8 cellular contexts compared by ENCODE assay signal in the genomic region with DNA sequence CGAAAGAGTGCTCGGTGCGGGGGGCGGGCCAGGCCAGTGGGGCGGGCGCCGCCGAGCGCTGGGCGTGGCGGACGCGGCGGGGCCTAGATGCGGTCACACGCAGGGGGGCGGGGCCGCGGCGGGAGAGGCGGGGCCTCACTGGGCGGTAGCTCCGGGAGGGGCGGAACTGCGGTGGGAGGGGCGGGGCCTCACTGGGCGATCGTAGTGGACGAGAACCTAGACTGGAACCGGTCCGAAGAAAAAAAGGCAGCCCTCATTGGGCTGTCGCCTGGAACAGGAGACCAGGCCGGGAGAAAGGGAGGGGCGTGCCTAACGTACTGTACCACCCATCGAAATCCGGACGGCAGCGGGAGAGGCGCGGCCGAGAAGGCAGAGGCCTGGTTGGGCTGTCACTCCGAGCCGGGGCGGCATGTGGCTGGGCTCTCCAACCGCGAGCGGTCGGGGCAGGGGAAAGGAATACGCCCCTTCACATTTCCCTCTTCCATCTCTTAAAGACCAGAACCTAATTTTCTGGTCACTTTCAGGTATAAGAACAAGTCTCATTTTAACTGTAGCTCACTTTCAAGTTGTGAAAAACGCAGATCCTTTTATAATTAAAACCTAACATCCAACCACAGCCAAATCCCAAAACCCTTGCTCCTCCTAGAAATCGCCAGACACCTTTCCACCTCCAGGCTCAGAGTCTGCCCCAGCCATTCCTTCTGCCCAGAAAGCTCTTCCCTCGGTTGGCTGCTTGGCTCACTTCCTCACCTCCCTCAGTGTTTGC. TPM values are rescaled to one million over a fixed set of nuclear protein-coding genes. Genes with fewer than 3 reads are reported as not detected.
DNase-seq lines count a peak whose midpoint lies in the region; TF ChIP-seq lines count a peak whose summit lies in the region.

A gene with protein sequence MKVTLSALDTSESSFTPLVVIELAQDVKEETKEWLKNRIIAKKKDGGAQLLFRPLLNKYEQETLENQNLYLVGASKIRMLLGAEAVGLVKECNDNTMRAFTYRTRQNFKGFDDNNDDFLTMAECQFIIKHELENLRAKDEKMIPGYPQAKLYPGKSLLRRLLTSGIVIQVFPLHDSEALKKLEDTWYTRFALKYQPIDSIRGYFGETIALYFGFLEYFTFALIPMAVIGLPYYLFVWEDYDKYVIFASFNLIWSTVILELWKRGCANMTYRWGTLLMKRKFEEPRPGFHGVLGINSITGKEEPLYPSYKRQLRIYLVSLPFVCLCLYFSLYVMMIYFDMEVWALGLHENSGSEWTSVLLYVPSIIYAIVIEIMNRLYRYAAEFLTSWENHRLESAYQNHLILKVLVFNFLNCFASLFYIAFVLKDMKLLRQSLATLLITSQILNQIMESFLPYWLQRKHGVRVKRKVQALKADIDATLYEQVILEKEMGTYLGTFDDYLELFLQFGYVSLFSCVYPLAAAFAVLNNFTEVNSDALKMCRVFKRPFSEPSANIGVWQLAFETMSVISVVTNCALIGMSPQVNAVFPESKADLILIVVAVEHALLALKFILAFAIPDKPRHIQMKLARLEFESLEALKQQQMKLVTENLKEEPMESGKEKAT (minus strand): TSS at position 38 of the 766 bp plus-strand sequence. CDS start 16,159 bp downstream, outside the sequence.

- CTCF ChIA-PET in HEK293T (lab: Yijun Ruan, JAX): no interaction called here
- CTCF ChIA-PET in activated naive CD4-positive, alpha-beta T cell treated with anti-CD3 and anti-CD28 coated beads for 36 hours (lab: Charles Lee): no interaction called here

- POLR2A ChIA-PET in HEK293T (lab: Yijun Ruan, JAX): interaction anchor here (1.1 to 1.5 kb wide), 4 partner anchors 11 to 99 kb away, joined by 3 to 5 read pairs (median 4); a partner anchor contains a TSS

- no peaks in the 10 kb centered on the region for H3K9me3 Mint-ChIP-seq in activated naive CD4-positive, alpha-beta T cell treated with anti-CD3 and anti-CD28 coated beads for 36 hours
- H3K9me3 Mint-ChIP-seq in neural progenitor cell: no peaks in the 10 kb centered on the region

- H3K27me3 Mint-ChIP-seq in activated naive CD4-positive, alpha-beta T cell treated with anti-CD3 and anti-CD28 coated beads for 36 hours (ENCODE audit: low read depth): no peaks in the 10 kb centered on the region
- peaks cover 10% of the 10 kb centered on the region for H3K27me3 Mint-ChIP-seq in neural progenitor cell (ENCODE audit: insufficient read depth, low read depth)

- peak within 1 kb of the TSS; percentile 77 for H3K4me2 ChIP-seq in neural progenitor cell

- no peak for TF ChIP-seq CTCF in neural progenitor cell (IDR thresholded peaks at IDR 0.05)

- H3F3A ChIP-seq in neural progenitor cell (ENCODE audit: low read depth): peaks cover 19% of the 10 kb centered on the region

- H3K4me1 ChIP-seq in neural progenitor cell (peaks cover 15% of the 10 kb centered on the region), stomach smooth muscle (ENCODE audit: control insufficient read depth, insufficient read depth, low read length) (peaks cover 4% of the 10 kb centered on the region)

- H3K36me3 Mint-ChIP-seq in activated naive CD4-positive, alpha-beta T cell treated with anti-CD3 and anti-CD28 coated beads for 36 hours (ENCODE audit: low read depth): no peaks in the 10 kb centered on the region
- H3K36me3 Mint-ChIP-seq in neural progenitor cell: no peaks in the 10 kb centered on the region

- peak within 1 kb of the TSS; percentile 83 for H3K27ac Mint-ChIP-seq in activated naive CD4-positive, alpha-beta T cell treated with anti-CD3 and anti-CD28 coated beads for 36 hours
- peak within 1 kb of the TSS; percentile 86 for H3K27ac Mint-ChIP-seq in neural progenitor cell

- H2AFZ ChIP-seq in neural progenitor cell (replicated peaks): peak within 1 kb of the TSS; percentile 84

- H3K27me3 ChIP-seq in neural progenitor cell (no peaks in the 10 kb centered on the region), stomach smooth muscle (ENCODE audit: control insufficient read depth in 1 of 2, insufficient read depth in 2 of 2, low read length in 2 of 2) (no peaks in the 10 kb centered on the region)

- peak within 1 kb of the TSS; percentile 80 for H3K9ac ChIP-seq in neural progenitor cell
- H3K9ac ChIP-seq in stomach smooth muscle (ENCODE audit: low read length in 2 of 2): peak within 1 kb of the TSS; percentile 84 to 91

- H3K4me3 ChIP-seq in neural progenitor cell (peak within 1 kb of the TSS; percentile 89), stomach smooth muscle (ENCODE audit: low read length in 2 of 2) (peak within 1 kb of the TSS; percentile 78 to 84)

- H3K4me3 Mint-ChIP-seq in activated naive CD4-positive, alpha-beta T cell treated with anti-CD3 and anti-CD28 coated beads for 36 hours: peak within 1 kb of the TSS; percentile 85
- H3K4me3 Mint-ChIP-seq in neural progenitor cell: peak within 1 kb of the TSS; percentile 97

- H3K9me3 ChIP-seq in neural progenitor cell (ENCODE audit: low read depth) (no peaks in the 10 kb centered on the region), stomach smooth muscle (ENCODE audit: control insufficient read depth in 2 of 2, low read length in 2 of 2) (no peaks in the 10 kb centered on the region)

- peaks cover 13% of the 10 kb centered on the region for H4K20me1 ChIP-seq in neural progenitor cell (ENCODE audit: low read depth)

- peaks cover 26% of the 10 kb centered on the region for H3K79me2 ChIP-seq in neural progenitor cell (ENCODE audit: low read depth)

- peaks cover 11% of the 10 kb centered on the region for H3K4me1 Mint-ChIP-seq in activated naive CD4-positive, alpha-beta T cell treated with anti-CD3 and anti-CD28 coated beads for 36 hours (ENCODE audit: low read depth)
- peaks cover 29% of the 10 kb centered on the region for H3K4me1 Mint-ChIP-seq in neural progenitor cell

- H3K27ac ChIP-seq in neural progenitor cell (peak within 1 kb of the TSS; percentile 91), stomach smooth muscle (ENCODE audit: low read length) (peak within 1 kb of the TSS; percentile 88)

- H3K36me3 ChIP-seq in neural progenitor cell: no peaks in the 10 kb centered on the region
- no peaks in the 10 kb centered on the region for H3K36me3 ChIP-seq in stomach smooth muscle (ENCODE audit: control insufficient read depth in 2 of 2, insufficient read depth in 2 of 2, low read length in 2 of 2)

- intact Hi-C loops in activated naive CD4-positive, alpha-beta T cell treated with anti-CD3 and anti-CD28 coated beads for 36 hours (cut with micrococcal nuclease): loop anchor here (1.0 to 10.0 kb wide), 8 partner anchors 37 to 1017 kb away; a partner anchor contains a TSS

- in situ Hi-C loops in SK-MEL-5 (cut with HindIII; ENCODE audit: low pct_unique_long_range_greater_than_20kb, low sequenced_read_pairs): no loop called here

- peak; percentile 70 for DNase-seq in GF-D8 (lab: John Stamatoyannopoulos, UW)
- DNase-seq in HEK293T (ENCODE audit: extremely low spot score): peak; percentile 97
- peak; percentile 98 for DNase-seq in MV-4-11 (lab: John Stamatoyannopoulos, UW)
- peak; percentile 99 for DNase-seq in SK-MEL-5 (ENCODE audit: low read depth, low spot score)
- DNase-seq in activated naive CD4-positive, alpha-beta T cell treated with anti-CD3 and anti-CD28 coated beads for 36 hours: peak; percentile 97
- peak; percentile 98 for DNase-seq in foreskin melanocyte
- DNase-seq in neural progenitor cell (ENCODE audit: low spot score): peak; percentile 99

TF ChIP-seq in HEK293T, 16 proteins besides CTCF, POLR2A, EP300 and RAD21:
- TF ChIP-seq, protein P1, sequence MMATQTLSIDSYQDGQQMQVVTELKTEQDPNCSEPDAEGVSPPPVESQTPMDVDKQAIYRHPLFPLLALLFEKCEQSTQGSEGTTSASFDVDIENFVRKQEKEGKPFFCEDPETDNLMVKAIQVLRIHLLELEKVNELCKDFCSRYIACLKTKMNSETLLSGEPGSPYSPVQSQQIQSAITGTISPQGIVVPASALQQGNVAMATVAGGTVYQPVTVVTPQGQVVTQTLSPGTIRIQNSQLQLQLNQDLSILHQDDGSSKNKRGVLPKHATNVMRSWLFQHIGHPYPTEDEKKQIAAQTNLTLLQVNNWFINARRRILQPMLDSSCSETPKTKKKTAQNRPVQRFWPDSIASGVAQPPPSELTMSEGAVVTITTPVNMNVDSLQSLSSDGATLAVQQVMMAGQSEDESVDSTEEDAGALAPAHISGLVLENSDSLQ (IDR thresholded peaks at IDR 0.05): peak; percentile 98
- TF ChIP-seq TARDBP (IDR thresholded peaks at IDR 0.05) (no peak), ELF4 (IDR thresholded peaks at IDR 0.05) (no peak), FOXA1 (IDR thresholded peaks at IDR 0.05) (no peak), SUZ12 (IDR thresholded peaks at IDR 0.05) (no peak), L3MBTL2 (conservative IDR thresholded peaks at IDR 0.05) (peak; percentile 35; the same call in 1 of the 2 replicates), BHLHE40 (IDR thresholded peaks at IDR 0.05; ENCODE audit: borderline replicate concordance) (no peak), ZNF384 (IDR thresholded peaks at IDR 0.05) (no peak), FOXK2 (IDR thresholded peaks at IDR 0.05) (no peak), SP1 (IDR thresholded peaks at IDR 0.05) (no peak), LEF1 (IDR thresholded peaks at IDR 0.05; ENCODE audit: borderline replicate concordance) (no peak), HDGF (IDR thresholded peaks at IDR 0.05; ENCODE audit: borderline replicate concordance) (peak; percentile 37; the same call in 1 of the 2 replicates), FOXM1 (IDR thresholded peaks at IDR 0.05; ENCODE audit: borderline replicate concordance) (no peak), CTBP1 (IDR thresholded peaks at IDR 0.05; ENCODE audit: borderline replicate concordance) (no peak), ARNT (IDR thresholded peaks at IDR 0.05) (no peak), NFRKB (IDR thresholded peaks at IDR 0.05) (no peak)
TF ChIP-seq in HEK293T: peak in this region for 3.

RNA-seq across cellular contexts. Expression of the gene that starts here (rescaled TPM):
- 16.0 and 16.1 TPM in 2 replicates for total RNA-seq in SK-MEL-5 (2014; rRNA removed; shearing (Covaris generic))
- 15.4 and 20.1 TPM in 2 replicates for polyA plus RNA-seq in SK-MEL-5 (2015; cell fraction: cytosol; rRNA removed)
- 3.4 and 4.3 TPM in 2 replicates for polyA plus RNA-seq in SK-MEL-5 (2015; cell fraction: nucleus; rRNA removed)
- total RNA-seq in activated naive CD4-positive, alpha-beta T cell treated with anti-CD3 and anti-CD28 coated beads for 36 hours: 1 to 10 TPM; 9.3 to 9.7 TPM
- total RNA-seq in neural progenitor cell (ENCODE audit: low replicate concordance): 32.5 and 44.4 TPM in 2 replicates

Comparison
In these comparisons a context has a peak if more than half of its experiments do, and no peak if none do; other contexts are left out.
1. Peak in every context shown above with its lines: DNase-seq, H3K4me3 ChIP-seq and H3K27ac ChIP-seq.